In the genomic region with DNA sequence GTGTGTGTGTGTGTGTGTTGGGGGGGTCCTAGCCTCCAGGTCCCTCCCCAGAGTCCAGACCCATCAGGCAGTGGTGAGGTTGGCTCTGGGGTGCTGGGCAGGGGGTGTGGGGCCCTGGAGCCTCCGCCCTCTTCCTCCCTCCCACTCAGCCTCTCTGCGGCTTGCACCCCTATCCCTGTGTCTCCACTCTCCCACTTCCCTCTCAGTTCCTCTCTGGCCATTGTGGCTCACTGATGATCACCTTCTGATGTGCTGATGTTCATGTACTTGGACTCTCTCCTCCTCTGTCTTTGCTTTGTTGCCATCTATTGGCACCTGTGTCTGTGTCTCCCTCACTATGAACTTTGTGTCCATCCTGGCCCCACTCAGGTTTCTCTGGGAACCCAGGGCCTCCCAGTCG, we compare ENCODE assay signal across 1 cellular context.
TF ChIP-seq lines count a peak whose summit lies in the region.

No MANE protein-coding gene starts in this region.

TF ChIP-seq in IMR-90, 13 proteins besides CTCF, POLR2A, EP300 and RAD21:
- TF ChIP-seq CHD1 (IDR thresholded peaks at IDR 0.05; ENCODE audit: low read depth, low read length) (no peak), RFX5 (IDR thresholded peaks at IDR 0.05; ENCODE audit: low read depth, low read length) (no peak)
